In the genomic region with DNA sequence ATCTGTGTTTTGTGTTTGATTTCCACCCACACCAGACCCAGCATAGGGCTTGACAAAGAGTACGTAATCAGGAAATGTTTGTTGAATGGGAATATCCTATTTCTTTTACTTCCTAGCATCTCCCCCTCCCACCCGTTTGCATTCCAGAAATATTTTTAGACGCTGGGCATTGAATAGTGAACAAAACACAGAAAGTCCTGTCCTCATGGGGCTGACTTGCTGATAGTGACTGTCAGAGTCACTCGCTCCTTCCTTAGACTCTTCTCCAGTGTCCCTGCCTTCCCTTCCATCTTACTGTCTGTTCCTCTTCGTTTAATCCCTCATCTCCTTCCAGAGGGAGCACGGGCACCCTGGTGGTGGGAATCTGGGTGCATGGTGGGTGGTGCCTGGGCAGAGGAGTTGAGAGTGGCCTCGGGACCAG, we compare ENCODE assay signal across 8 cellular contexts. TPM values are rescaled to one million over a fixed set of nuclear protein-coding genes. Genes with fewer than 3 reads are reported as not detected.
DNase-seq lines count a peak whose midpoint lies in the region; ATAC-seq, FAIRE-seq and TF ChIP-seq lines count a peak whose summit lies in the region.

No MANE protein-coding gene starts in this region.

- H3K27ac Mint-ChIP-seq in GM23338 = peak overlapping the region; percentile 88
- peak overlapping the region; percentile 51 for H3K27ac Mint-ChIP-seq in neural crest cell (ENCODE audit: unreplicated experiment)

- DNase-seq in GM23338 (ENCODE audit: low spot score) (peak; percentile 51), PC-3 (peak; percentile 58), neural crest cell (ENCODE audit: low read depth, low spot score) (no peak), medulla oblongata (ENCODE audit: extremely low spot score) (no peak), HTR-8/SVneo (ENCODE audit: insufficient read length, low spot score) (no peak)
- no peak for DNase-seq in effector memory CD4-positive, alpha-beta T cell

- peaks cover 5% of the 10 kb centered on the region for H3K27me3 Mint-ChIP-seq in GM23338 (ENCODE audit: insufficient read depth, low read depth, poor library complexity)
- H3K27me3 Mint-ChIP-seq in neural crest cell (ENCODE audit: low read depth) = no peaks in the 10 kb centered on the region

- H3K36me3 Mint-ChIP-seq in GM23338 (ENCODE audit: low read depth) (peaks cover 32% of the 10 kb centered on the region), neural crest cell (ENCODE audit: low read depth) (peaks cover 2% of the 10 kb centered on the region)

- H3K27ac ChIP-seq in GM23338 (ENCODE audit: low read depth) = peak overlapping the region; percentile 98
- H3K27ac ChIP-seq in PC-3 (ENCODE audit: low read length) = peak overlapping the region; percentile 42
- H3K27ac ChIP-seq in effector memory CD4-positive, alpha-beta T cell (ENCODE audit: insufficient read depth, low read length, poor library complexity, severe bottlenecking) = peak overlapping the region; percentile 74

- H3K4me3 Mint-ChIP-seq in GM23338 = peak overlapping the region; percentile 87
- H3K4me3 Mint-ChIP-seq in neural crest cell = peak overlapping the region; percentile 95

- POLR2A ChIA-PET in PC-3 (lab: Charles Lee; ENCODE audit: unreplicated experiment) = no interaction called here

- H3K9me3 ChIP-seq in PC-3 (ENCODE audit: low read length) = no peaks in the 10 kb centered on the region
- no peaks in the 10 kb centered on the region for H3K9me3 ChIP-seq in effector memory CD4-positive, alpha-beta T cell (ENCODE audit: control insufficient read depth, low read length)

- intact Hi-C loops in PC-3 (cut with micrococcal nuclease) = loop anchor here (1.0 to 5.0 kb wide), 5 partner anchors 74 to 184 kb away; no protein-coding TSS in a partner anchor

- H3F3A ChIP-seq in GM23338 (replicated peaks; ENCODE audit: low read depth) (peaks cover 11% of the 10 kb centered on the region), PC-3 (ENCODE audit: low read length, unreplicated experiment) (no peaks in the 10 kb centered on the region)

- peak overlapping the region; percentile 92 for H3K4me2 ChIP-seq in GM23338
- H3K4me2 ChIP-seq in PC-3 (ENCODE audit: low read length) = peak overlapping the region; percentile 90

- TF ChIP-seq CTCF in GM23338 (conservative IDR thresholded peaks at IDR 0.05; ENCODE audit: low read depth in 2 of 2) = peak in 1 of 2 experiments; percentile 30; a peak in 1 of 4 replicates
- peak; percentile 43; the same call in 1 of the 2 replicates for TF ChIP-seq CTCF in PC-3 (conservative IDR thresholded peaks at IDR 0.05; ENCODE audit: low read depth, low read length)
- peak; percentile 52 for TF ChIP-seq CTCF in neural crest cell (conservative IDR thresholded peaks at IDR 0.05)

- H3K4me1 Mint-ChIP-seq in GM23338 (peaks cover 52% of the 10 kb centered on the region), neural crest cell (peaks cover 51% of the 10 kb centered on the region)

- H3K36me3 ChIP-seq in GM23338 (ENCODE audit: insufficient read depth) (peaks cover 7% of the 10 kb centered on the region; the same call in 1 of the 2 replicates), PC-3 (ENCODE audit: low read depth, low read length) (no peaks in the 10 kb centered on the region)
- peaks cover 4% of the 10 kb centered on the region for H3K36me3 ChIP-seq in effector memory CD4-positive, alpha-beta T cell (ENCODE audit: control insufficient read depth, insufficient read depth, low read length)

- H4K20me1 ChIP-seq in GM23338 (replicated peaks; ENCODE audit: insufficient read depth) (no peaks in the 10 kb centered on the region), PC-3 (ENCODE audit: low read length) (no peaks in the 10 kb centered on the region)

- H3K9me2 ChIP-seq in GM23338 (ENCODE audit: insufficient read depth) = no peaks in the 10 kb centered on the region
- H3K9me2 ChIP-seq in PC-3 (replicated peaks; ENCODE audit: low read length) = no peaks in the 10 kb centered on the region

- peak overlapping the region; percentile 96 for H3K9ac ChIP-seq in PC-3 (ENCODE audit: low read length)

- H3K79me2 ChIP-seq in GM23338 (replicated peaks; ENCODE audit: insufficient read depth) (peaks cover 38% of the 10 kb centered on the region), PC-3 (ENCODE audit: low read length) (peaks cover 25% of the 10 kb centered on the region)

- CTCF ChIA-PET in PC-3 (lab: Charles Lee) = interaction anchor here (0.7 kb wide), 1 partner anchor 231 kb away, joined by 5 read pairs; no protein-coding TSS in a partner anchor

- BruUV-seq in PC-3 (replicated peaks; lab: Mats Ljungman, UMichigan) = TSS peak; percentile 74

- H2AFZ ChIP-seq in GM23338 (peak overlapping the region; percentile 92; the same call in 1 of the 2 replicates), PC-3 (ENCODE audit: low read length) (peak overlapping the region; percentile 70)

- H3K27me3 ChIP-seq in GM23338 (ENCODE audit: insufficient read depth) = no peaks in the 10 kb centered on the region
- H3K27me3 ChIP-seq in PC-3 (ENCODE audit: low read length) = no peaks in the 10 kb centered on the region
- H3K27me3 ChIP-seq in effector memory CD4-positive, alpha-beta T cell (replicated peaks; ENCODE audit: control insufficient read depth, insufficient read depth, low read length, poor library complexity, severe bottlenecking) = no peaks in the 10 kb centered on the region

- H3K9me3 Mint-ChIP-seq in GM23338 = no peaks in the 10 kb centered on the region
- no peaks in the 10 kb centered on the region for H3K9me3 Mint-ChIP-seq in neural crest cell

- H3K4me3 ChIP-seq in GM23338 = peak overlapping the region; percentile 93
- H3K4me3 ChIP-seq in PC-3 (ENCODE audit: low read length) = peak overlapping the region; percentile 92
- peak overlapping the region; percentile 78 for H3K4me3 ChIP-seq in effector memory CD4-positive, alpha-beta T cell (ENCODE audit: insufficient read depth, low read depth, low read length, poor library complexity, severe bottlenecking)

- no peak for FAIRE-seq in HTR-8/SVneo (lab: Jason Lieb, UNC)

- H3K4me1 ChIP-seq in GM23338 (ENCODE audit: insufficient read depth) = peaks cover 41% of the 10 kb centered on the region
- peaks cover 21% of the 10 kb centered on the region for H3K4me1 ChIP-seq in PC-3 (ENCODE audit: insufficient read depth, low read length)
- peaks cover 13% of the 10 kb centered on the region for H3K4me1 ChIP-seq in effector memory CD4-positive, alpha-beta T cell (ENCODE audit: control insufficient read depth, insufficient read depth, low read length, poor library complexity, severe bottlenecking)

- ATAC-seq in GM23338 (peak; percentile 8), PC-3 (peak; percentile 36), HG03135 (IDR thresholded peaks at IDR 0.05; ENCODE audit: unreplicated experiment) (no peak), GM21367 (IDR thresholded peaks at IDR 0.05; ENCODE audit: unreplicated experiment) (no peak)

TF ChIP-seq in GM23338, 12 proteins besides CTCF, POLR2A, EP300 and RAD21:
- TF ChIP-seq, protein P1, sequence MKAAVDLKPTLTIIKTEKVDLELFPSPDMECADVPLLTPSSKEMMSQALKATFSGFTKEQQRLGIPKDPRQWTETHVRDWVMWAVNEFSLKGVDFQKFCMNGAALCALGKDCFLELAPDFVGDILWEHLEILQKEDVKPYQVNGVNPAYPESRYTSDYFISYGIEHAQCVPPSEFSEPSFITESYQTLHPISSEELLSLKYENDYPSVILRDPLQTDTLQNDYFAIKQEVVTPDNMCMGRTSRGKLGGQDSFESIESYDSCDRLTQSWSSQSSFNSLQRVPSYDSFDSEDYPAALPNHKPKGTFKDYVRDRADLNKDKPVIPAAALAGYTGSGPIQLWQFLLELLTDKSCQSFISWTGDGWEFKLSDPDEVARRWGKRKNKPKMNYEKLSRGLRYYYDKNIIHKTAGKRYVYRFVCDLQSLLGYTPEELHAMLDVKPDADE (IDR thresholded peaks at IDR 0.05) = no peak
- TF ChIP-seq POLR2AphosphoS5 (IDR thresholded peaks at IDR 0.05; ENCODE audit: low read depth) = no peak
- TF ChIP-seq STAT1 (IDR thresholded peaks at IDR 0.05; ENCODE audit: unreplicated experiment) = no peak
- no peak for TF ChIP-seq ZNF114 (CRISPR knock-in tag; IDR thresholded peaks at IDR 0.05)
- TF ChIP-seq, protein P2, sequence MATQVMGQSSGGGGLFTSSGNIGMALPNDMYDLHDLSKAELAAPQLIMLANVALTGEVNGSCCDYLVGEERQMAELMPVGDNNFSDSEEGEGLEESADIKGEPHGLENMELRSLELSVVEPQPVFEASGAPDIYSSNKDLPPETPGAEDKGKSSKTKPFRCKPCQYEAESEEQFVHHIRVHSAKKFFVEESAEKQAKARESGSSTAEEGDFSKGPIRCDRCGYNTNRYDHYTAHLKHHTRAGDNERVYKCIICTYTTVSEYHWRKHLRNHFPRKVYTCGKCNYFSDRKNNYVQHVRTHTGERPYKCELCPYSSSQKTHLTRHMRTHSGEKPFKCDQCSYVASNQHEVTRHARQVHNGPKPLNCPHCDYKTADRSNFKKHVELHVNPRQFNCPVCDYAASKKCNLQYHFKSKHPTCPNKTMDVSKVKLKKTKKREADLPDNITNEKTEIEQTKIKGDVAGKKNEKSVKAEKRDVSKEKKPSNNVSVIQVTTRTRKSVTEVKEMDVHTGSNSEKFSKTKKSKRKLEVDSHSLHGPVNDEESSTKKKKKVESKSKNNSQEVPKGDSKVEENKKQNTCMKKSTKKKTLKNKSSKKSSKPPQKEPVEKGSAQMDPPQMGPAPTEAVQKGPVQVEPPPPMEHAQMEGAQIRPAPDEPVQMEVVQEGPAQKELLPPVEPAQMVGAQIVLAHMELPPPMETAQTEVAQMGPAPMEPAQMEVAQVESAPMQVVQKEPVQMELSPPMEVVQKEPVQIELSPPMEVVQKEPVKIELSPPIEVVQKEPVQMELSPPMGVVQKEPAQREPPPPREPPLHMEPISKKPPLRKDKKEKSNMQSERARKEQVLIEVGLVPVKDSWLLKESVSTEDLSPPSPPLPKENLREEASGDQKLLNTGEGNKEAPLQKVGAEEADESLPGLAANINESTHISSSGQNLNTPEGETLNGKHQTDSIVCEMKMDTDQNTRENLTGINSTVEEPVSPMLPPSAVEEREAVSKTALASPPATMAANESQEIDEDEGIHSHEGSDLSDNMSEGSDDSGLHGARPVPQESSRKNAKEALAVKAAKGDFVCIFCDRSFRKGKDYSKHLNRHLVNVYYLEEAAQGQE (IDR thresholded peaks at IDR 0.05; ENCODE audit: unreplicated experiment) = no peak

RNA-seq across cellular contexts. Expression of gene WDR25, which starts 0.5 kb away (rescaled TPM):
- 13.1 and 15.9 TPM in 2 replicates for total RNA-seq in GM23338 (2014; rRNA removed; shearing (Covaris generic))
- polyA plus RNA-seq in GM23338 (2016; fragmentation: Nextera tagmentation; extraction: Ambion mirVana) = 7.8 and 8.5 TPM in 2 replicates
- 8.3 and 13.0 TPM in 2 replicates for total RNA-seq in PC-3 (2014; rRNA removed)
- total RNA-seq in neural crest cell = 7.6 and 9.8 TPM in 2 replicates

RNA-seq across cellular contexts. Expression of gene SLC25A47, which starts 53.6 kb away (rescaled TPM):
- not detected in 2 replicates for total RNA-seq in GM23338 (2014; rRNA removed; shearing (Covaris generic))
- not detected in 2 replicates for polyA plus RNA-seq in GM23338 (2016; fragmentation: Nextera tagmentation; extraction: Ambion mirVana)
- total RNA-seq in PC-3 (2014; rRNA removed) (0.07 TPM in 1 of 2 replicates, not detected in the other), neural crest cell (not detected in 2 replicates)

Comparison
In these comparisons a context has a peak if more than half of its experiments do, and no peak if none do; other contexts are left out.
1. ATAC-seq: peak in GM23338 (single experiment) and PC-3 (single experiment); none in HG03135 (single experiment) and GM21367 (single experiment).
2. DNase-seq: peak in GM23338 (single experiment) and PC-3 (single experiment); none in effector memory CD4-positive, alpha-beta T cell (0 of 3), neural crest cell (single experiment), medulla oblongata (single experiment) and HTR-8/SVneo (single experiment).
3. H3K27ac ChIP-seq: peak in every context shown above with its lines; median percentile 98 in GM23338; 74 in effector memory CD4-positive, alpha-beta T cell; 42 in PC-3.
4. Peak in every context shown above with its lines, with median percentiles within 50 percentile points of each other: H3K4me3 ChIP-seq.